ENCODE assay signal across 7 cellular contexts in genomic region chr11:76234704-76235232, GRCh38. TPM values are rescaled to one million over a fixed set of nuclear protein-coding genes. Genes with fewer than 3 reads are reported as not detected.
DNase-seq lines count a peak whose midpoint lies in the region; ATAC-seq and TF ChIP-seq lines count a peak whose summit lies in the region.

No MANE protein-coding gene starts in this region.

- ATAC-seq in GM18907 (IDR thresholded peaks at IDR 0.05; ENCODE audit: unreplicated experiment) = peak; percentile 15
- ATAC-seq in HG02885 (IDR thresholded peaks at IDR 0.05; ENCODE audit: poor library complexity, unreplicated experiment) = peak; percentile 15
- ATAC-seq in T-helper 17 cell = peak; percentile 37
- peak; percentile 11 for ATAC-seq in mucosa of descending colon

- WGBS in tibial nerve, 2 donors = 1% methylated on average over 20 to 25 of the region's 30 CpGs

- H3K4me3 ChIP-seq in endocrine pancreas (ENCODE audit: control insufficient read depth, insufficient read depth, low read length) = peak overlapping the region; percentile 84
- H3K4me3 ChIP-seq in mucosa of descending colon = peak overlapping the region; percentile 33
- peak overlapping the region; percentile 73 to 94 (median 87) for H3K4me3 ChIP-seq in tibial nerve

- no peak for TF ChIP-seq EP300 in tibial nerve (IDR thresholded peaks at IDR 0.05)

- no peaks in the 10 kb centered on the region for H3K9me3 ChIP-seq in T-helper 17 cell (ENCODE audit: control insufficient read depth, low read length, poor library complexity, severe bottlenecking)
- no peaks in the 10 kb centered on the region for H3K9me3 ChIP-seq in endocrine pancreas (ENCODE audit: control insufficient read depth, low read length)
- no peaks in the 10 kb centered on the region for H3K9me3 ChIP-seq in mucosa of descending colon
- H3K9me3 ChIP-seq in tibial nerve = no peaks in the 10 kb centered on the region

- H3K27ac ChIP-seq in tibial nerve = peak overlapping the region; percentile 81 to 94 (median 86)

- peak overlapping the region; percentile 93 for H3K27ac Mint-ChIP-seq in T-helper 17 cell

- H3K4me3 Mint-ChIP-seq in T-helper 17 cell = peak overlapping the region; percentile 91

- DNase-seq in T-helper 17 cell (peak in 1 of 3 donors; percentile 14), mucosa of descending colon (peak in 2 of 3 donors; percentile 63 to 70), tibial nerve (ENCODE audit: low spot score in 2 of 2) (peak; percentile 31 to 46), iPS-NIHi7 (ENCODE audit: extremely low spot score) (no peak)

- no peaks in the 10 kb centered on the region for H3K36me3 Mint-ChIP-seq in T-helper 17 cell (ENCODE audit: low read depth)

- H3K27me3 ChIP-seq in endocrine pancreas (ENCODE audit: control insufficient read depth, insufficient read depth, low read length) (no peaks in the 10 kb centered on the region), tibial nerve (no peaks in the 10 kb centered on the region)

- TF ChIP-seq CTCF in mucosa of descending colon (IDR thresholded peaks at IDR 0.05) = no peak
- no peak for TF ChIP-seq CTCF in tibial nerve (IDR thresholded peaks at IDR 0.05)

- peaks cover 34% of the 10 kb centered on the region for H3K4me1 Mint-ChIP-seq in T-helper 17 cell

- no peaks in the 10 kb centered on the region for H3K36me3 ChIP-seq in endocrine pancreas (ENCODE audit: control insufficient read depth, insufficient read depth, low read length)
- no peaks in the 10 kb centered on the region for H3K36me3 ChIP-seq in mucosa of descending colon (ENCODE audit: low read depth)
- no peaks in the 10 kb centered on the region for H3K36me3 ChIP-seq in tibial nerve

- no peak for TF ChIP-seq POLR2A in tibial nerve (IDR thresholded peaks at IDR 0.05)

- no peaks in the 10 kb centered on the region for H3K27me3 Mint-ChIP-seq in T-helper 17 cell

- no peaks in the 10 kb centered on the region for H3K4me1 ChIP-seq in endocrine pancreas (ENCODE audit: control insufficient read depth, insufficient read depth, low read length)
- peaks cover 24% of the 10 kb centered on the region for H3K4me1 ChIP-seq in mucosa of descending colon (ENCODE audit: low read depth)
- peaks cover 0 to 17% (median 12%) of the 10 kb centered on the region in 4 donors for H3K4me1 ChIP-seq in tibial nerve

- H3K9ac ChIP-seq in endocrine pancreas (ENCODE audit: control insufficient read depth, insufficient read depth, low read length) = peak overlapping the region; percentile 78

- intact Hi-C loops in mucosa of descending colon (cut with DNase I, micrococcal nuclease) = no loop called here

RNA-seq across cellular contexts. Expression of gene WNT11, which starts 28.5 kb away (rescaled TPM):
- total RNA-seq in T-helper 17 cell (1 to 10 TPM in 1 of 2 donors, under 1 TPM in 1; 0.57 to 2.1 TPM), mucosa of descending colon (1 to 10 TPM; 3.4 to 5.7 (median 5.2) TPM), tibial nerve (10 to 100 TPM; 14.2 to 65.7 (median 27.5) TPM)

Comparison
In these comparisons a context has a peak if more than half of its experiments do, and no peak if none do; other contexts are left out.
1. H3K4me3 ChIP-seq: peak in every context shown above with its lines; median percentile 87 in tibial nerve; 84 in endocrine pancreas; 33 in mucosa of descending colon.